ENCODE assay signal across 16 cellular contexts in genomic region chr10:121558246-121558645, GRCh38. TPM values are rescaled to one million over a fixed set of nuclear protein-coding genes. Genes with fewer than 3 reads are reported as not detected.
A peak's percentile ranks its signal among the peaks of the same experiment; 100 is the strongest.
DNase-seq lines count a peak whose midpoint lies in the region; FAIRE-seq and TF ChIP-seq lines count a peak whose summit lies in the region.
"Had no signal": no experiment of that assay in that cellular context is flagged by ENCODE, and none has a peak within 500 bp of the region (broad histone marks: within the 10 kb centered on the region; RNA-seq: fewer than 3 reads in every experiment).

No MANE protein-coding gene starts in this region.

- H4K20me1 ChIP-seq in mammary epithelial cell (ENCODE audit: insufficient read depth, low read length) (no peaks in the 10 kb centered on the region), osteoblast (ENCODE audit: insufficient read depth, low read length) (no peaks in the 10 kb centered on the region)

- FAIRE-seq in urothelium cell line (lab: Jason Lieb, UNC): peak; percentile 85
- FAIRE-seq: GM12892 had no signal

- dilution Hi-C loops in mammary epithelial cell (cut with HindIII; ENCODE audit: low sequenced_read_pairs): no loop called here

- no peak for DNase-seq in mammary epithelial cell
- DNase-seq in breast epithelium (ENCODE audit: low spot score in 2 of 2): no peak
- DNase-seq in urothelium cell line (ENCODE audit: low spot score): no peak
- no peak for DNase-seq in activated naive CD4-positive, alpha-beta T cell treated with Interleukin-2 at 50 U/mL for 16 hours
- no peak for DNase-seq in NCI-H774 (lab: John Stamatoyannopoulos, UW)
- DNase-seq in osteoblast (ENCODE audit: insufficient read length, low spot score, missing footprints): no peak
- DNase-seq: Caco-2; CD8-positive, alpha-beta memory T cell; DND-41; GDM1; GM23248; H9 had no signal

- no peak overlapping the region for H3K4me3 ChIP-seq in mammary epithelial cell (replicated peaks in 1 of 3; ENCODE audit: insufficient read depth in 1 of 3, low read depth in 2 of 3, low read length in 3 of 3)
- H3K4me3 ChIP-seq in breast epithelium: no peak overlapping the region
- H3K4me3 ChIP-seq in osteoblast (ENCODE audit: insufficient read depth, low read length): no peak overlapping the region
- H3K4me3 ChIP-seq: GM23248 had no signal

- no peak overlapping the region for H2AFZ ChIP-seq in mammary epithelial cell (ENCODE audit: low read depth, low read length)
- H2AFZ ChIP-seq in osteoblast (ENCODE audit: low read length): no peak overlapping the region
- H2AFZ ChIP-seq: GM23248 had no signal

- BruUV-seq in mammary epithelial cell (replicated peaks; lab: Mats Ljungman, UMichigan): no TSS peak

- H3K79me2 ChIP-seq in mammary epithelial cell (ENCODE audit: insufficient read depth, low read length): peaks cover 63% of the 10 kb centered on the region
- no peaks in the 10 kb centered on the region for H3K79me2 ChIP-seq in osteoblast (ENCODE audit: insufficient read depth, low read length)

- no peaks in the 10 kb centered on the region for H3K27me3 ChIP-seq in mammary epithelial cell (ENCODE audit: insufficient read depth, low read length)
- no peaks in the 10 kb centered on the region for H3K27me3 ChIP-seq in breast epithelium
- H3K27me3 ChIP-seq in layer of hippocampus (ENCODE audit: control insufficient read depth, insufficient read depth, low read length): no peaks in the 10 kb centered on the region
- H3K27me3 ChIP-seq in osteoblast (ENCODE audit: insufficient read depth, low read length): no peaks in the 10 kb centered on the region

- CTCF ChIA-PET in mammary epithelial cell (lab: Charles Lee; ENCODE audit: low non-redundant PET): no interaction called here

- TF ChIP-seq POLR2A in breast epithelium (IDR thresholded peaks at IDR 0.05): no peak

- 31% methylated on average over 2 of the region's 3 CpGs for WGBS in mammary epithelial cell (ENCODE audit: low coverage, missing lambda C conversion rate)

- H3K4me1 ChIP-seq in mammary epithelial cell (ENCODE audit: insufficient read depth, low read length) (peaks cover 15% of the 10 kb centered on the region), breast epithelium (no peaks in the 10 kb centered on the region), osteoblast (ENCODE audit: insufficient read depth, low read length) (no peaks in the 10 kb centered on the region)

- H3K27ac ChIP-seq in mammary epithelial cell (ENCODE audit: insufficient read depth, low read depth, low read length) (no peak overlapping the region), breast epithelium (no peak overlapping the region), angular gyrus (ENCODE audit: low read depth, low read length) (peak overlapping the region; percentile 59), layer of hippocampus (ENCODE audit: low read depth, low read length) (peak overlapping the region; percentile 8), osteoblast (ENCODE audit: low read depth, low read length) (no peak overlapping the region)
- H3K27ac ChIP-seq: 22Rv1, GM23248 had no signal

- in situ Hi-C loops in mammary epithelial cell (cut with MboI; ENCODE audit: low sequenced_read_pairs in 2 of 2): no loop called here

- H3K36me3 ChIP-seq in mammary epithelial cell (ENCODE audit: insufficient read depth, low read length): no peaks in the 10 kb centered on the region
- H3K36me3 ChIP-seq in breast epithelium: no peaks in the 10 kb centered on the region
- no peaks in the 10 kb centered on the region for H3K36me3 ChIP-seq in osteoblast (ENCODE audit: insufficient read depth, low read length)

- no peak overlapping the region for H3K9ac ChIP-seq in mammary epithelial cell (ENCODE audit: insufficient read depth, low read length)
- H3K9ac ChIP-seq: GM23248 had no signal

- TF ChIP-seq CTCF in mammary epithelial cell (conservative IDR thresholded peaks at IDR 0.05 in 1 of 2, IDR thresholded peaks at IDR 0.05 in 1 of 2; ENCODE audit: extremely low read depth in 1 of 2, insufficient read depth in 1 of 2, low read depth in 1 of 2, low read length in 2 of 2) (no peak), breast epithelium (IDR thresholded peaks at IDR 0.05) (no peak), osteoblast (IDR thresholded peaks at IDR 0.05; ENCODE audit: extremely low read depth, low read depth, low read length) (no peak)

- H3K4me2 ChIP-seq in mammary epithelial cell (ENCODE audit: insufficient read depth, low read depth, low read length) (peak overlapping the region; percentile 44), osteoblast (ENCODE audit: insufficient read depth, low read length) (no peak overlapping the region)

- H3K9me3 ChIP-seq in mammary epithelial cell (replicated peaks; ENCODE audit: insufficient read depth, low read length) (no peaks in the 10 kb centered on the region), breast epithelium (no peaks in the 10 kb centered on the region), osteoblast (ENCODE audit: low read depth, low read length) (no peaks in the 10 kb centered on the region)
- H3K9me3 ChIP-seq: Caco-2 had no signal

- intact Hi-C loops in mammary epithelial cell (cut with micrococcal nuclease): no loop called here
- intact Hi-C loops in breast epithelium (cut with DNase I; ENCODE audit: low total_unique reads): no loop called here

RNA-seq across cellular contexts. Expression of gene FGFR2, which starts 40.0 kb away (rescaled TPM):
- total RNA-seq in mammary epithelial cell (10 to 100 TPM; 22.0 to 86.9 TPM), breast epithelium (10 to 100 TPM; 31.8 to 62.8 (median 44.3) TPM), osteoblast (9.7 and 13.8 TPM in 2 replicates)
- 21.9 TPM for polyA plus RNA-seq in mammary epithelial cell
- polyA minus RNA-seq in mammary epithelial cell: 31.9 TPM
- total RNA-seq: GM23248 had no signal

Comparison
In these comparisons a context has a peak if more than half of its experiments do, and no peak if none do; other contexts are left out.
1. H3K27ac ChIP-seq: peak in angular gyrus (single experiment) and layer of hippocampus (single experiment); none in mammary epithelial cell (single experiment), breast epithelium (0 of 2) and osteoblast (single experiment).